In the genomic region with DNA sequence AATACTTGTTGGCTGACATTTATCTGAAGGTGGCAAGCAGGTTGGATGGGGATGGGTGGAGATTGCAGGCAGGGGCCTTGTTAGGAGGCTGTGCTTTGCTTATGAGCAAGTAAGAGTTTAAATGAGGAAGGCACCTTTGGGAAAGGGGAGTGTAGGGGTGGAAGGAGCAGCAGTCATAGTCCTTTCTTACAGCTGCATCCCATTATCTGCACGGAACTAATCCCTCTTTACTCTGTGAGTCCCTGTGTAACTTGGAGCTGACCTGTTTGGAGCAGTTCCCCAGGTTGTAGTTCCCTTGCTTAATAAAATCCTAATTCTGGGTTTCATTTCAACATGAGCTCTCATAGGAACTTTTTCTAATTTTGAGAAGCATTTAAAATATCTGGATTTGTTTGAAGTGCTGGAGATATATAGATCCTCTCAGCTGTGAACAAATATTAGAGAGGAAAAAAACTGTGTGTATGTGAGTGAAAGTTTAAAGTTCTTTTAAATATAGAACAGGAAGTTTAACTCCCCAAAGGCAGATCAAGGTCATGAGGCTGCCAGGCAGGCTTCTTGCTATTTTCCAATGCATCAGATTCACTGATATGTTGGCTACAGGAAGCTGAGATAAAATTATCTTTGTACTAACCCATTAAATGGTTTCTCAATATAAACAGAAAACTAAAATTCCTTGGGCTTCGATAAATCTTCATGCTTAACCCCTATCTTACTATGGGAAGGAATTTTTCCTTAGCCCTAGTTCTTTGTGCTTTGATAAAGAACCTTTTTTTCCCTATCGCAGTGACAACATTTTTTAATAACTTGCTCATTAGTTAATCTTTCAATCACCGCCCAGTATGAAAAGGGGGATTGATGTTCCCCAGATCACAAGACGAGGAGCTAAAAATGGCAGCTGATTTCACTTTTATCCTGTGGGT, we compare ENCODE assay signal across 1 cellular context.
TF ChIP-seq lines count a peak whose summit lies in the region.

No MANE protein-coding gene starts in this region.

TF ChIP-seq in HepG2, 621 proteins besides CTCF, POLR2A, EP300 and RAD21 (continued from another document and continues in another):
- TF ChIP-seq ZNF766 (CRISPR knock-in tag; IDR thresholded peaks at IDR 0.05; ENCODE audit: borderline replicate concordance) (0 out of 2 replicates have a peak, but pooled peaks have one; percentile 35), ZFP90 (CRISPR knock-in tag; IDR thresholded peaks at IDR 0.05; ENCODE audit: borderline replicate concordance) (peak; percentile 68; the same call in 1 of the 2 replicates), ZNF543 (CRISPR knock-in tag; IDR thresholded peaks at IDR 0.05) (no peak), ZNF761 (CRISPR knock-in tag; conservative IDR thresholded peaks at IDR 0.05) (peak; percentile 68; the same call in 1 of the 2 replicates), SNAPC2 (CRISPR knock-in tag; IDR thresholded peaks at IDR 0.05) (0 out of 2 replicates have a peak, but pooled peaks have one; percentile 39), ZNF367 (CRISPR knock-in tag; IDR thresholded peaks at IDR 0.05; ENCODE audit: borderline replicate concordance) (no peak), ZSCAN12 (CRISPR knock-in tag; IDR thresholded peaks at IDR 0.05) (no peak), U2AF2 (IDR thresholded peaks at IDR 0.05; ENCODE audit: low read depth, low read length) (no peak), HNRNPUL1 (IDR thresholded peaks at IDR 0.05; ENCODE audit: low read depth, low read length) (no peak), RNF2 (conservative IDR thresholded peaks at IDR 0.05; ENCODE audit: low read depth) (no peak), ZNF615 (CRISPR knock-in tag; IDR thresholded peaks at IDR 0.05; ENCODE audit: borderline replicate concordance) (no peak), SMAD9 (CRISPR knock-in tag; IDR thresholded peaks at IDR 0.05) (no peak), JUNB (CRISPR knock-in tag; IDR thresholded peaks at IDR 0.05; ENCODE audit: borderline replicate concordance) (no peak), BRCA1 (CRISPR knock-in tag; IDR thresholded peaks at IDR 0.05) (no peak), ZNF556 (CRISPR knock-in tag; IDR thresholded peaks at IDR 0.05; ENCODE audit: borderline replicate concordance) (0 out of 2 replicates have a peak, but pooled peaks have one; percentile 38), ZNF136 (CRISPR knock-in tag; IDR thresholded peaks at IDR 0.05; ENCODE audit: low read depth) (no peak), RXRB (CRISPR knock-in tag; IDR thresholded peaks at IDR 0.05; ENCODE audit: borderline replicate concordance) (peak; percentile 87), SYNCRIP (IDR thresholded peaks at IDR 0.05; ENCODE audit: insufficient read depth, low read depth, low read length) (no peak), RFX5 (IDR thresholded peaks at IDR 0.05; ENCODE audit: low read depth, low read length) (no peak), KLF16 (CRISPR knock-in tag; IDR thresholded peaks at IDR 0.05) (0 out of 4 replicates have a peak, but pooled peaks of 1 of the 2 experiments have one; percentile 41), EED (CRISPR knock-in tag; IDR thresholded peaks at IDR 0.05) (no peak), AHR (CRISPR knock-in tag; IDR thresholded peaks at IDR 0.05) (no peak; the same call in 1 of the 2 replicates), ZNF335 (CRISPR knock-in tag; IDR thresholded peaks at IDR 0.05) (no peak), ZBTB1 (CRISPR knock-in tag; IDR thresholded peaks at IDR 0.05; ENCODE audit: borderline replicate concordance) (no peak), ZNF792 (CRISPR knock-in tag; IDR thresholded peaks at IDR 0.05) (no peak), ZSCAN25 (CRISPR knock-in tag; IDR thresholded peaks at IDR 0.05) (peak; percentile 70), TGIF2 (CRISPR knock-in tag; IDR thresholded peaks at IDR 0.05) (no peak), PHF8 (CRISPR knock-in tag; IDR thresholded peaks at IDR 0.05) (no peak), MAZ (IDR thresholded peaks at IDR 0.05; ENCODE audit: borderline replicate concordance, low read depth, low read length) (no peak), MAZ (CRISPR knock-in tag; IDR thresholded peaks at IDR 0.05; ENCODE audit: low read depth) (0 out of 2 replicates have a peak, but pooled peaks have one; percentile 36), KAT7 (CRISPR knock-in tag; IDR thresholded peaks at IDR 0.05; ENCODE audit: borderline replicate concordance) (0 out of 2 replicates have a peak, but pooled peaks have one; percentile 26), ZKSCAN8 (CRISPR knock-in tag; IDR thresholded peaks at IDR 0.05; ENCODE audit: borderline replicate concordance) (no peak), TAF1 (CRISPR knock-in tag; IDR thresholded peaks at IDR 0.05) (no peak), MEF2D (CRISPR knock-in tag; IDR thresholded peaks at IDR 0.05) (peak; percentile 99), YY1 (IDR thresholded peaks at IDR 0.05; ENCODE audit: insufficient read depth, insufficient replicate concordance, low read depth, low read length) (no peak), NCOR1 (IDR thresholded peaks at IDR 0.05; ENCODE audit: borderline replicate concordance, low read length) (peak; percentile 72; the same call in 1 of the 2 replicates), MIXL1 (CRISPR knock-in tag; IDR thresholded peaks at IDR 0.05) (peak; percentile 59; the same call in 1 of the 2 replicates), RELA (CRISPR knock-in tag; IDR thresholded peaks at IDR 0.05) (no peak), ETV5 (CRISPR knock-in tag; IDR thresholded peaks at IDR 0.05; ENCODE audit: borderline replicate concordance) (peak; percentile 97; the same call in 1 of the 2 replicates), HOXA5 (CRISPR knock-in tag; IDR thresholded peaks at IDR 0.05) (no peak)
- TF ChIP-seq, protein P1, sequence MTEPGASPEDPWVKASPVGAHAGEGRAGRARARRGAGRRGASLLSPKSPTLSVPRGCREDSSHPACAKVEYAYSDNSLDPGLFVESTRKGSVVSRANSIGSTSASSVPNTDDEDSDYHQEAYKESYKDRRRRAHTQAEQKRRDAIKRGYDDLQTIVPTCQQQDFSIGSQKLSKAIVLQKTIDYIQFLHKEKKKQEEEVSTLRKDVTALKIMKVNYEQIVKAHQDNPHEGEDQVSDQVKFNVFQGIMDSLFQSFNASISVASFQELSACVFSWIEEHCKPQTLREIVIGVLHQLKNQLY (CRISPR knock-in tag; IDR thresholded peaks at IDR 0.05): no peak
- TF ChIP-seq, protein P2, sequence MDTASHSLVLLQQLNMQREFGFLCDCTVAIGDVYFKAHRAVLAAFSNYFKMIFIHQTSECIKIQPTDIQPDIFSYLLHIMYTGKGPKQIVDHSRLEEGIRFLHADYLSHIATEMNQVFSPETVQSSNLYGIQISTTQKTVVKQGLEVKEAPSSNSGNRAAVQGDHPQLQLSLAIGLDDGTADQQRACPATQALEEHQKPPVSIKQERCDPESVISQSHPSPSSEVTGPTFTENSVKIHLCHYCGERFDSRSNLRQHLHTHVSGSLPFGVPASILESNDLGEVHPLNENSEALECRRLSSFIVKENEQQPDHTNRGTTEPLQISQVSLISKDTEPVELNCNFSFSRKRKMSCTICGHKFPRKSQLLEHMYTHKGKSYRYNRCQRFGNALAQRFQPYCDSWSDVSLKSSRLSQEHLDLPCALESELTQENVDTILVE (CRISPR knock-in tag; IDR thresholded peaks at IDR 0.05): peak; percentile 27; the same call in 1 of the 2 replicates
- TF ChIP-seq, protein P3, sequence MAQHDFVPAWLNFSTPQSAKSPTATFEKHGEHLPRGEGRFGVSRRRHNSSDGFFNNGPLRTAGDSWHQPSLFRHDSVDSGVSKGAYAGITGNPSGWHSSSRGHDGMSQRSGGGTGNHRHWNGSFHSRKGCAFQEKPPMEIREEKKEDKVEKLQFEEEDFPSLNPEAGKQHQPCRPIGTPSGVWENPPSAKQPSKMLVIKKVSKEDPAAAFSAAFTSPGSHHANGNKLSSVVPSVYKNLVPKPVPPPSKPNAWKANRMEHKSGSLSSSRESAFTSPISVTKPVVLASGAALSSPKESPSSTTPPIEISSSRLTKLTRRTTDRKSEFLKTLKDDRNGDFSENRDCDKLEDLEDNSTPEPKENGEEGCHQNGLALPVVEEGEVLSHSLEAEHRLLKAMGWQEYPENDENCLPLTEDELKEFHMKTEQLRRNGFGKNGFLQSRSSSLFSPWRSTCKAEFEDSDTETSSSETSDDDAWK (CRISPR knock-in tag; IDR thresholded peaks at IDR 0.05): no peak
- TF ChIP-seq, protein P4, sequence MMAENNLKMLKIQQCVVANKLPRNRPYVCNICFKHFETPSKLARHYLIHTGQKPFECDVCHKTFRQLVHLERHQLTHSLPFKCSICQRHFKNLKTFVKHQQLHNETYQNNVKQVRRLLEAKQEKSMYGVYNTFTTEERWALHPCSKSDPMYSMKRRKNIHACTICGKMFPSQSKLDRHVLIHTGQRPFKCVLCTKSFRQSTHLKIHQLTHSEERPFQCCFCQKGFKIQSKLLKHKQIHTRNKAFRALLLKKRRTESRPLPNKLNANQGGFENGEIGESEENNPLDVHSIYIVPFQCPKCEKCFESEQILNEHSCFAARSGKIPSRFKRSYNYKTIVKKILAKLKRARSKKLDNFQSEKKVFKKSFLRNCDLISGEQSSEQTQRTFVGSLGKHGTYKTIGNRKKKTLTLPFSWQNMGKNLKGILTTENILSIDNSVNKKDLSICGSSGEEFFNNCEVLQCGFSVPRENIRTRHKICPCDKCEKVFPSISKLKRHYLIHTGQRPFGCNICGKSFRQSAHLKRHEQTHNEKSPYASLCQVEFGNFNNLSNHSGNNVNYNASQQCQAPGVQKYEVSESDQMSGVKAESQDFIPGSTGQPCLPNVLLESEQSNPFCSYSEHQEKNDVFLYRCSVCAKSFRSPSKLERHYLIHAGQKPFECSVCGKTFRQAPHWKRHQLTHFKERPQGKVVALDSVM (CRISPR knock-in tag; IDR thresholded peaks at IDR 0.05): no peak
- TF ChIP-seq, protein P5, sequence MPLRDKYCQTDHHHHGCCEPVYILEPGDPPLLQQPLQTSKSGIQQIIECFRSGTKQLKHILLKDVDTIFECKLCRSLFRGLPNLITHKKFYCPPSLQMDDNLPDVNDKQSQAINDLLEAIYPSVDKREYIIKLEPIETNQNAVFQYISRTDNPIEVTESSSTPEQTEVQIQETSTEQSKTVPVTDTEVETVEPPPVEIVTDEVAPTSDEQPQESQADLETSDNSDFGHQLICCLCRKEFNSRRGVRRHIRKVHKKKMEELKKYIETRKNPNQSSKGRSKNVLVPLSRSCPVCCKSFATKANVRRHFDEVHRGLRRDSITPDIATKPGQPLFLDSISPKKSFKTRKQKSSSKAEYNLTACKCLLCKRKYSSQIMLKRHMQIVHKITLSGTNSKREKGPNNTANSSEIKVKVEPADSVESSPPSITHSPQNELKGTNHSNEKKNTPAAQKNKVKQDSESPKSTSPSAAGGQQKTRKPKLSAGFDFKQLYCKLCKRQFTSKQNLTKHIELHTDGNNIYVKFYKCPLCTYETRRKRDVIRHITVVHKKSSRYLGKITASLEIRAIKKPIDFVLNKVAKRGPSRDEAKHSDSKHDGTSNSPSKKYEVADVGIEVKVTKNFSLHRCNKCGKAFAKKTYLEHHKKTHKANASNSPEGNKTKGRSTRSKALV (CRISPR knock-in tag; IDR thresholded peaks at IDR 0.05): peak; percentile 67; the same call in 1 of the 2 replicates
- TF ChIP-seq, protein P6, sequence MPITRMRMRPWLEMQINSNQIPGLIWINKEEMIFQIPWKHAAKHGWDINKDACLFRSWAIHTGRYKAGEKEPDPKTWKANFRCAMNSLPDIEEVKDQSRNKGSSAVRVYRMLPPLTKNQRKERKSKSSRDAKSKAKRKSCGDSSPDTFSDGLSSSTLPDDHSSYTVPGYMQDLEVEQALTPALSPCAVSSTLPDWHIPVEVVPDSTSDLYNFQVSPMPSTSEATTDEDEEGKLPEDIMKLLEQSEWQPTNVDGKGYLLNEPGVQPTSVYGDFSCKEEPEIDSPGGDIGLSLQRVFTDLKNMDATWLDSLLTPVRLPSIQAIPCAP (CRISPR knock-in tag; IDR thresholded peaks at IDR 0.05; ENCODE audit: low read depth): no peak
- TF ChIP-seq, protein P7, sequence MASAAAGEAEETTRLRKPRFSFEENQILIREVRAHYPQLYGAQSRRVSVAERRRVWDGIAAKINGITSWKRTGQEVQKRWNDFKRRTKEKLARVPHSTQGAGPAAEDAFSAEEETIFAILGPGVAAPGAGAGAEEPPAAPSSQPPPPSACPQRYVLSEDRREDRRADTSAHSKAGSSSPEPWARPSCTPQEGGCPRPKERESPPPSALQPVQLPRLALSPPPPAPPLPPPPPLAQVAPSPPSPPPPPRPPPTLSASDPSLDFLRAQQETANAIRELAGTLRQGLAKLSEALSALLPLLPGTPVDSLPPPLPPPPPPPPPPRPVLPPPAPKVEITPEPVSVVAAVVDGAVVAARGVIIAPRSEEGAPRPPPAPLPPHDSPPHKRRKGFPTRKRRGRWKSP (CRISPR knock-in tag; IDR thresholded peaks at IDR 0.05): 0 out of 2 replicates have a peak, but pooled peaks have one; percentile 44
- TF ChIP-seq, protein P8, sequence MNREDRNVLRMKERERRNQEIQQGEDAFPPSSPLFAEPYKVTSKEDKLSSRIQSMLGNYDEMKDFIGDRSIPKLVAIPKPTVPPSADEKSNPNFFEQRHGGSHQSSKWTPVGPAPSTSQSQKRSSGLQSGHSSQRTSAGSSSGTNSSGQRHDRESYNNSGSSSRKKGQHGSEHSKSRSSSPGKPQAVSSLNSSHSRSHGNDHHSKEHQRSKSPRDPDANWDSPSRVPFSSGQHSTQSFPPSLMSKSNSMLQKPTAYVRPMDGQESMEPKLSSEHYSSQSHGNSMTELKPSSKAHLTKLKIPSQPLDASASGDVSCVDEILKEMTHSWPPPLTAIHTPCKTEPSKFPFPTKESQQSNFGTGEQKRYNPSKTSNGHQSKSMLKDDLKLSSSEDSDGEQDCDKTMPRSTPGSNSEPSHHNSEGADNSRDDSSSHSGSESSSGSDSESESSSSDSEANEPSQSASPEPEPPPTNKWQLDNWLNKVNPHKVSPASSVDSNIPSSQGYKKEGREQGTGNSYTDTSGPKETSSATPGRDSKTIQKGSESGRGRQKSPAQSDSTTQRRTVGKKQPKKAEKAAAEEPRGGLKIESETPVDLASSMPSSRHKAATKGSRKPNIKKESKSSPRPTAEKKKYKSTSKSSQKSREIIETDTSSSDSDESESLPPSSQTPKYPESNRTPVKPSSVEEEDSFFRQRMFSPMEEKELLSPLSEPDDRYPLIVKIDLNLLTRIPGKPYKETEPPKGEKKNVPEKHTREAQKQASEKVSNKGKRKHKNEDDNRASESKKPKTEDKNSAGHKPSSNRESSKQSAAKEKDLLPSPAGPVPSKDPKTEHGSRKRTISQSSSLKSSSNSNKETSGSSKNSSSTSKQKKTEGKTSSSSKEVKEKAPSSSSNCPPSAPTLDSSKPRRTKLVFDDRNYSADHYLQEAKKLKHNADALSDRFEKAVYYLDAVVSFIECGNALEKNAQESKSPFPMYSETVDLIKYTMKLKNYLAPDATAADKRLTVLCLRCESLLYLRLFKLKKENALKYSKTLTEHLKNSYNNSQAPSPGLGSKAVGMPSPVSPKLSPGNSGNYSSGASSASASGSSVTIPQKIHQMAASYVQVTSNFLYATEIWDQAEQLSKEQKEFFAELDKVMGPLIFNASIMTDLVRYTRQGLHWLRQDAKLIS (CRISPR knock-in tag; IDR thresholded peaks at IDR 0.05): no peak
- TF ChIP-seq, protein P9, sequence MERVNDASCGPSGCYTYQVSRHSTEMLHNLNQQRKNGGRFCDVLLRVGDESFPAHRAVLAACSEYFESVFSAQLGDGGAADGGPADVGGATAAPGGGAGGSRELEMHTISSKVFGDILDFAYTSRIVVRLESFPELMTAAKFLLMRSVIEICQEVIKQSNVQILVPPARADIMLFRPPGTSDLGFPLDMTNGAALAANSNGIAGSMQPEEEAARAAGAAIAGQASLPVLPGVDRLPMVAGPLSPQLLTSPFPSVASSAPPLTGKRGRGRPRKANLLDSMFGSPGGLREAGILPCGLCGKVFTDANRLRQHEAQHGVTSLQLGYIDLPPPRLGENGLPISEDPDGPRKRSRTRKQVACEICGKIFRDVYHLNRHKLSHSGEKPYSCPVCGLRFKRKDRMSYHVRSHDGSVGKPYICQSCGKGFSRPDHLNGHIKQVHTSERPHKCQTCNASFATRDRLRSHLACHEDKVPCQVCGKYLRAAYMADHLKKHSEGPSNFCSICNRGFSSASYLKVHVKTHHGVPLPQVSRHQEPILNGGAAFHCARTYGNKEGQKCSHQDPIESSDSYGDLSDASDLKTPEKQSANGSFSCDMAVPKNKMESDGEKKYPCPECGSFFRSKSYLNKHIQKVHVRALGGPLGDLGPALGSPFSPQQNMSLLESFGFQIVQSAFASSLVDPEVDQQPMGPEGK (CRISPR knock-in tag; IDR thresholded peaks at IDR 0.05): no peak
